15 cellular contexts compared by ENCODE assay signal in the genomic region with DNA sequence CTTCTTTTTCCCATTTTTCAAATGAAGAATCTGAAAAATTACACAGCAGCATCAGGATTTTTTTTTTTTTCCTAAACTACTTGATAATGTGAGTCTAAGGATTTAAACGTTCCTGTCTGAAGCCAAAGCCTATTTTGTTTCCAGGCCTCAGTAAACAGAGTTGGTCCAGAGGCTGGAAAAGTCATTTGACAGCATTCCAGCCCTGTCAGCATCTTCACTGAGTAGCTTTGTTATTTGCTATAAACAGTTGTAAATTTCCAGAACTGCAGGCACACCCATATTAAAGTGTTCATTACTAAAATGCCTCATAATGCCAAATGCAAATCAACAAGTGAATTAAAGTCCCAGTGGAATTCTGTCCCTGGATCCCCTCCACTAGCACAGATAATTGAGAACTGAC. TPM values are rescaled to one million over a fixed set of nuclear protein-coding genes. Genes with fewer than 3 reads are reported as not detected.
A peak's percentile ranks its signal among the peaks of the same experiment; 100 is the strongest.
DNase-seq lines count a peak whose midpoint lies in the region; ATAC-seq and TF ChIP-seq lines count a peak whose summit lies in the region.
"Had no signal": no experiment of that assay in that cellular context is flagged by ENCODE, and none has a peak within 500 bp of the region (broad histone marks: within the 10 kb centered on the region; RNA-seq: fewer than 3 reads in every experiment).

No MANE protein-coding gene starts in this region.

- no TSS peak for BruUV-seq in PC-3 (replicated peaks; lab: Mats Ljungman, UMichigan)

- H3K4me3 Mint-ChIP-seq in activated T-helper 17 cell treated with anti-CD3 and anti-CD28 coated beads, Interleukin-2, amount 50 U/mL, for 72 hours, result no peak overlapping the region
- H3K4me3 Mint-ChIP-seq: activated CD4-positive, alpha-beta T cell treated with anti-CD3 and anti-CD28 coated beads, Interleukin-2, amount 10 ng/mL, durations not matched to agents 24 days and 14 days; activated naive CD8-positive, alpha-beta T cell treated with anti-CD3 and anti-CD28 coated beads, Interleukin-2, amount 50 U/mL, for 24 hours had no signal

- no peak for ATAC-seq in activated T-helper 17 cell treated with anti-CD3 and anti-CD28 coated beads, Interleukin-2, amount 50 U/mL, for 72 hours (replicated peaks)
- ATAC-seq in left cardiac atrium, result peak; percentile 34 to 56
- ATAC-seq in GM19467 (IDR thresholded peaks at IDR 0.05; ENCODE audit: unreplicated experiment), result no peak
- no peak for ATAC-seq in PC-3
- ATAC-seq: activated naive CD8-positive, alpha-beta T cell treated with anti-CD3 and anti-CD28 coated beads, Interleukin-2, amount 50 U/mL, for 24 hours; gastrocnemius medialis had no signal

- H3K4me1 ChIP-seq in ACC112 (ENCODE audit: control insufficient read depth, insufficient read depth, low read length, unreplicated experiment) (peaks cover 82% of the 10 kb centered on the region), parathyroid adenoma (peaks cover 6% of the 10 kb centered on the region), PC-3 (ENCODE audit: insufficient read depth, low read length) (peaks cover 26% of the 10 kb centered on the region)

- POLR2A ChIA-PET in PC-3 (lab: Charles Lee; ENCODE audit: unreplicated experiment), result no interaction called here

- H3K27me3 ChIP-seq in ACC112 (ENCODE audit: insufficient read depth, low read length) (no peaks in the 10 kb centered on the region), parathyroid adenoma (ENCODE audit: control insufficient read depth, insufficient read depth, low read length) (no peaks in the 10 kb centered on the region), PC-3 (ENCODE audit: low read length) (no peaks in the 10 kb centered on the region)
- H3K27me3 ChIP-seq: gastrocnemius medialis had no signal

- no peaks in the 10 kb centered on the region for H3K9me2 ChIP-seq in PC-3 (replicated peaks; ENCODE audit: low read length)
- H3K9me2 ChIP-seq: SK-N-SH had no signal

- H3K36me3 ChIP-seq in ACC112 (ENCODE audit: insufficient read depth, low read length) (no peaks in the 10 kb centered on the region), parathyroid adenoma (ENCODE audit: control insufficient read depth, insufficient read depth, low read length) (no peaks in the 10 kb centered on the region), PC-3 (ENCODE audit: low read depth, low read length) (no peaks in the 10 kb centered on the region)
- H3K36me3 ChIP-seq: gastrocnemius medialis had no signal

- H3K9me3 ChIP-seq in parathyroid adenoma (ENCODE audit: control insufficient read depth, low read length) (no peaks in the 10 kb centered on the region), PC-3 (ENCODE audit: low read length) (no peaks in the 10 kb centered on the region)
- H3K9me3 ChIP-seq: gastrocnemius medialis, SK-N-SH had no signal

- no peaks in the 10 kb centered on the region for H3K27me3 Mint-ChIP-seq in activated T-helper 17 cell treated with anti-CD3 and anti-CD28 coated beads, Interleukin-2, amount 50 U/mL, for 72 hours
- H3K27me3 Mint-ChIP-seq: activated CD4-positive, alpha-beta T cell treated with anti-CD3 and anti-CD28 coated beads, Interleukin-2, amount 10 ng/mL, durations not matched to agents 24 days and 14 days; activated naive CD8-positive, alpha-beta T cell treated with anti-CD3 and anti-CD28 coated beads, Interleukin-2, amount 50 U/mL, for 24 hours had no signal

- no peaks in the 10 kb centered on the region for H3K9me3 Mint-ChIP-seq in activated T-helper 17 cell treated with anti-CD3 and anti-CD28 coated beads, Interleukin-2, amount 50 U/mL, for 72 hours
- H3K9me3 Mint-ChIP-seq: activated CD4-positive, alpha-beta T cell treated with anti-CD3 and anti-CD28 coated beads, Interleukin-2, amount 10 ng/mL, durations not matched to agents 24 days and 14 days; activated naive CD8-positive, alpha-beta T cell treated with anti-CD3 and anti-CD28 coated beads, Interleukin-2, amount 50 U/mL, for 24 hours; neural crest cell had no signal

- peak overlapping the region; percentile 99 for H3K27ac ChIP-seq in ACC112 (ENCODE audit: low read depth, low read length)
- peak overlapping the region; percentile 13 for H3K27ac ChIP-seq in parathyroid adenoma
- no peak overlapping the region for H3K27ac ChIP-seq in PC-3 (ENCODE audit: low read length)

- H3K4me2 ChIP-seq in parathyroid adenoma (ENCODE audit: low read length) (peak overlapping the region; percentile 13), PC-3 (ENCODE audit: low read length) (no peak overlapping the region)
- H3K4me2 ChIP-seq: SK-N-SH had no signal

- no peaks in the 10 kb centered on the region for H3F3A ChIP-seq in PC-3 (ENCODE audit: low read length, unreplicated experiment)

- DNase-seq in left cardiac atrium (peak; percentile 44), NCI-H226 (no peak), GM20000 (ENCODE audit: low spot score) (no peak), PC-3 (no peak)
- DNase-seq: activated CD4-positive, alpha-beta T cell treated with anti-CD3 and anti-CD28 coated beads, Interleukin-2, amount 10 ng/mL, durations not matched to agents 24 days and 14 days; activated naive CD8-positive, alpha-beta T cell treated with anti-CD3 and anti-CD28 coated beads, Interleukin-2, amount 50 U/mL, for 24 hours; gastrocnemius medialis; NCI-H2171; SK-N-SH; stimulated activated CD4-positive, alpha-beta T cell treated with anti-CD3 and anti-CD28 coated beads, Interleukin-4, amount 100 ng/mL, for 4 hours had no signal

- H4K20me1 ChIP-seq in PC-3 (ENCODE audit: low read length), result no peaks in the 10 kb centered on the region

- peak overlapping the region; percentile 42 for H3K27ac Mint-ChIP-seq in activated T-helper 17 cell treated with anti-CD3 and anti-CD28 coated beads, Interleukin-2, amount 50 U/mL, for 72 hours
- H3K27ac Mint-ChIP-seq: activated naive CD8-positive, alpha-beta T cell treated with anti-CD3 and anti-CD28 coated beads, Interleukin-2, amount 50 U/mL, for 24 hours had no signal

- TF ChIP-seq CTCF in parathyroid adenoma (IDR thresholded peaks at IDR 0.05) (no peak), GM20000 (IDR thresholded peaks at IDR 0.05; ENCODE audit: extremely low read depth, missing control alignments) (no peak), PC-3 (conservative IDR thresholded peaks at IDR 0.05; ENCODE audit: low read depth, low read length) (no peak)

- H3K9ac ChIP-seq in parathyroid adenoma, result no peak overlapping the region
- H3K9ac ChIP-seq in PC-3 (ENCODE audit: low read length), result no peak overlapping the region
- H3K9ac ChIP-seq: SK-N-SH had no signal

- H3K79me2 ChIP-seq in ACC112 (ENCODE audit: control insufficient read depth, insufficient read depth, low read length, unreplicated experiment) (peaks cover 52% of the 10 kb centered on the region), parathyroid adenoma (peaks cover 13% of the 10 kb centered on the region), PC-3 (ENCODE audit: low read length) (peaks cover 14% of the 10 kb centered on the region)

- intact Hi-C loops in left cardiac atrium (cut with DNase I), result loop anchor here in 1 of 2 donors (10.0 kb wide), 1 partner anchor 456 kb away; no protein-coding TSS in a partner anchor
- intact Hi-C loops in PC-3 (cut with micrococcal nuclease), result no loop called here

- peaks cover 38% of the 10 kb centered on the region for H3K36me3 Mint-ChIP-seq in activated T-helper 17 cell treated with anti-CD3 and anti-CD28 coated beads, Interleukin-2, amount 50 U/mL, for 72 hours (ENCODE audit: low read depth)

- CTCF ChIA-PET in PC-3 (lab: Charles Lee), result no interaction called here

- H3K4me1 Mint-ChIP-seq in activated T-helper 17 cell treated with anti-CD3 and anti-CD28 coated beads, Interleukin-2, amount 50 U/mL, for 72 hours, result peaks cover 31% of the 10 kb centered on the region

- H2AFZ ChIP-seq in ACC112 (ENCODE audit: low read length, unreplicated experiment) (no peak overlapping the region), parathyroid adenoma (no peak overlapping the region), PC-3 (ENCODE audit: low read length) (no peak overlapping the region)

- H3K4me3 ChIP-seq in ACC112 (ENCODE audit: low read depth, low read length) (no peak overlapping the region; the same call in 1 of the 2 replicates), parathyroid adenoma (ENCODE audit: low read depth, low read length) (no peak overlapping the region), PC-3 (ENCODE audit: low read length) (no peak overlapping the region)
- H3K4me3 ChIP-seq: gastrocnemius medialis had no signal

RNA-seq across cellular contexts. Expression of a gene that starts 35.5 kb away (rescaled TPM):
- 100 to 1,000 TPM in 1 of 2 donors, 10 to 100 TPM in 1; 85.2 to 181 TPM for total RNA-seq in activated T-helper 17 cell treated with anti-CD3 and anti-CD28 coated beads, Interleukin-2, amount 50 U/mL, for 72 hours
- total RNA-seq in left cardiac atrium (10 to 100 TPM; 45.3 to 59.0 TPM), PC-3 (2014; rRNA removed) (21.8 and 27.4 TPM in 2 replicates)

Comparison
In these comparisons a context has a peak if more than half of its experiments do, and no peak if none do; other contexts are left out.
1. ATAC-seq: peak in left cardiac atrium (2 of 2); none in activated T-helper 17 cell treated with anti-CD3 and anti-CD28 coated beads, Interleukin-2, amount 50 U/mL, for 72 hours (single experiment), GM19467 (single experiment) and PC-3 (single experiment).